8 cellular contexts compared by ENCODE assay signal in the genomic region with DNA sequence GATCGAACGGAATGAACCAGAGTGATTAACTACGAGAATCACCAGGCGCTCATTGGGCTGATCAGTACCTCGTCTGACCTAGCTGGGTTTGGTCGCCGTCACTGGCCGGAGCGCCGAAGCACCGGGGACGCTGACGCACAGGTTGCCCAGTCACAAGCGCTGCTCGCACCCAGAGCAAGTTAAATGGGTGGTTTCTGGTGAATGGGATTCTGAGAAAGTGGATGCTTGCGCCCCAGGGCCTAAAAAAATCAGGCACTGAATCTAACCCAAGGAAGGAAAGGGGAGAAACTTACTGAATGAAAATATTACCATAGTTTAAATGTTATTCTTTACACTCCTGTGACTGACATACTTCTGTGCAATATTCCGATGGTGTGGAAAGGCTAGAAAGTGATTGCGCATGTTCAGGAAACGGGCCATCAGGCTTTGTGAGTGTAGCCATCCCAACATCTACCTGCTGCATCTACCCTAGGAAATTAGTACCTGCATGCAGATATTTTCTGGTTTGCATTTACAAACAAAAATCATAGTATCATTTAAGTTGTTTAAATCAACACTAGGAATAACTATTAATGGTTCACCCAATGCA. TPM values are rescaled to one million over a fixed set of nuclear protein-coding genes. Genes with fewer than 3 reads are reported as not detected.
DNase-seq lines count a peak whose midpoint lies in the region; ATAC-seq and TF ChIP-seq lines count a peak whose summit lies in the region.

No MANE protein-coding gene starts in this region.

- H3K23me2 ChIP-seq in H9 (ENCODE audit: insufficient read length, low read depth, low read length, poor library complexity, severe bottlenecking) = peaks cover 5% of the 10 kb centered on the region

- H3K27ac Mint-ChIP-seq in H9 (peak overlapping the region in 1 of 3 experiments; percentile 74; a peak in 2 of 7 replicates), natural killer cell (no peak overlapping the region)

- peak overlapping the region; percentile 10 for H3K9ac ChIP-seq in H9 (ENCODE audit: extremely low read depth, insufficient read length, low read length)

- no peak overlapping the region for H3K23ac ChIP-seq in H9 (ENCODE audit: insufficient read length, low read depth, low read length)

- H3K4me1 ChIP-seq in H9 (ENCODE audit: insufficient read depth, low read length) = peaks cover 2% of the 10 kb centered on the region; the same call in 1 of the 2 replicates

- H3K9me3 Mint-ChIP-seq in H9 = peaks cover 2 to 7% of the 10 kb centered on the region in 2 experiments; a peak in 1 of 5 replicates
- no peaks in the 10 kb centered on the region for H3K9me3 Mint-ChIP-seq in natural killer cell

- H2BK120ac ChIP-seq in H9 (ENCODE audit: low read depth, low read length, poor library complexity, severe bottlenecking) = no peak overlapping the region

- peaks cover 2% of the 10 kb centered on the region; the same call in 1 of the 2 replicates for H3K27me3 ChIP-seq in H9 (ENCODE audit: insufficient read depth, low read length)

- no peak overlapping the region for H4K5ac ChIP-seq in H9 (ENCODE audit: insufficient read length, low read depth, low read length)

- peaks cover 0 to 8% (median 0%) of the 10 kb centered on the region in 3 experiments; a peak in 3 of 7 replicates for H3K36me3 Mint-ChIP-seq in H9 (ENCODE audit: insufficient read depth in 1 of 3, low read depth in 3 of 3)
- no peaks in the 10 kb centered on the region for H3K36me3 Mint-ChIP-seq in natural killer cell

- H3K4me3 Mint-ChIP-seq in H9 (peak overlapping the region; percentile 70 to 83), natural killer cell (peak overlapping the region; percentile 67)

- no peak overlapping the region for H2BK5ac ChIP-seq in H9 (ENCODE audit: insufficient read length, low read length)

- TF ChIP-seq CTCF in H9 (conservative IDR thresholded peaks at IDR 0.05) = no peak
- TF ChIP-seq CTCF in epithelial cell of proximal tubule (conservative IDR thresholded peaks at IDR 0.05; ENCODE audit: low read depth, low read length) = no peak
- no peak for TF ChIP-seq CTCF in natural killer cell (IDR thresholded peaks at IDR 0.05)

- DNase-seq in Daoy (ENCODE audit: low read depth) (peak; percentile 11), H9 (peak; percentile 84), RPMI7951 (ENCODE audit: low read depth) (peak; percentile 19), epithelial cell of proximal tubule (ENCODE audit: low read depth) (no peak), natural killer cell (no peak), NOMO-1 (lab: John Stamatoyannopoulos, UW; ENCODE audit: unreplicated experiment in 2 of 2) (no peak), SKM-1 treated with dmso at 0.1 percent for 144 hours (lab: John Stamatoyannopoulos, UW; ENCODE audit: unreplicated experiment) (no peak), HCEC 1CT (no peak)

- H3K9me3 ChIP-seq in H9 (ENCODE audit: control insufficient read depth, low read depth, low read length) = no peaks in the 10 kb centered on the region

- H2BK12ac ChIP-seq in H9 (ENCODE audit: insufficient read length, low read depth, low read length) = no peak overlapping the region

- H3K4ac ChIP-seq in H9 (ENCODE audit: low read depth, low read length) = no peak overlapping the region

- no peak overlapping the region for H3K27ac ChIP-seq in H9 (ENCODE audit: insufficient read length, low read depth, low read length)

- no peak overlapping the region for H2BK20ac ChIP-seq in H9 (ENCODE audit: low read depth, low read length, poor library complexity, severe bottlenecking)

- no peak overlapping the region for H3K56ac ChIP-seq in H9 (ENCODE audit: insufficient read length, low read depth, low read length)

- no CpG with 5 or more reads among the region's 19 CpGs for WGBS in H9 (ENCODE audit: extremely low coverage, insufficient read length, low lambda C conversion rate)

- H2AK5ac ChIP-seq in H9 (ENCODE audit: insufficient read length, low read length) = no peak overlapping the region

- H2AFZ ChIP-seq in H9 (ENCODE audit: low read length) = no peak overlapping the region

- no peak overlapping the region for H3T11ph ChIP-seq in H9 (ENCODE audit: low read length)

- peak overlapping the region; percentile 23; the same call in 1 of the 2 replicates for H3K14ac ChIP-seq in H9 (ENCODE audit: insufficient read depth, low read length)

- H4K91ac ChIP-seq in H9 (ENCODE audit: insufficient read length, low read depth, low read length) = no peak overlapping the region

- peak overlapping the region; percentile 61 for H3K4me2 ChIP-seq in H9 (ENCODE audit: insufficient read depth, insufficient read length, low read length)

- H3K79me1 ChIP-seq in H9 (ENCODE audit: insufficient read depth, low read depth, low read length, poor library complexity, severe bottlenecking) = no peaks in the 10 kb centered on the region

- H3K4me1 Mint-ChIP-seq in H9 (peaks cover 27 to 28% of the 10 kb centered on the region in 2 experiments), natural killer cell (peaks cover 6 to 9% of the 10 kb centered on the region in 2 donors)

- intact Hi-C loops in natural killer cell (cut with micrococcal nuclease) = no loop called here

- no peak overlapping the region for H2BK15ac ChIP-seq in H9 (ENCODE audit: low read depth, low read length)

- H4K8ac ChIP-seq in H9 (replicated peaks; ENCODE audit: insufficient read length, low read depth, low read length) = no peak overlapping the region

- peak overlapping the region; percentile 45 for H3K18ac ChIP-seq in H9 (ENCODE audit: insufficient read length, low read depth, low read length)

- H3K79me2 ChIP-seq in H9 (ENCODE audit: insufficient read depth, low read length) = no peaks in the 10 kb centered on the region

- ATAC-seq in natural killer cell = peak in 1 of 3 donors; percentile 12

- no peaks in the 10 kb centered on the region for H4K20me1 ChIP-seq in H9 (ENCODE audit: control insufficient read depth, insufficient read depth, insufficient read length)

- H3K4me3 ChIP-seq in epithelial cell of proximal tubule (ENCODE audit: low read depth, low read length) = peak overlapping the region; percentile 64

- H3K27me3 Mint-ChIP-seq in H9 (ENCODE audit: low read depth) (peaks cover 31% of the 10 kb centered on the region), natural killer cell (ENCODE audit: low read depth in 2 of 2) (peaks cover 0 to 13% of the 10 kb centered on the region in 2 donors)

RNA-seq across cellular contexts. Expression of a gene that starts 0.8 kb away (rescaled TPM):
- 3.1 and 3.9 TPM in 2 replicates for total RNA-seq in Daoy (2014; rRNA removed; shearing (Covaris generic))
- total RNA-seq in H9 (2021) = 1.5 and 1.7 TPM in 2 replicates
- total RNA-seq in RPMI7951 (2014; rRNA removed; shearing (Covaris generic)) = 2.3 and 3.3 TPM in 2 replicates
- total RNA-seq in epithelial cell of proximal tubule = 0.29 and 0.51 TPM in 2 replicates
- under 1 TPM; 0.19 to 0.73 (median 0.61) TPM for total RNA-seq in natural killer cell

Comparison
In these comparisons a context has a peak if more than half of its experiments do, and no peak if none do; other contexts are left out.
1. DNase-seq: peak in Daoy (single experiment), H9 (single experiment) and RPMI7951 (single experiment); none in epithelial cell of proximal tubule (single experiment), natural killer cell (single experiment), NOMO-1 (0 of 2), SKM-1 treated with dmso at 0.1 percent for 144 hours (single experiment) and HCEC 1CT (single experiment).